33 cellular contexts compared by ENCODE assay signal in genomic region chr16:88867561-88868246, GRCh38. TPM values are rescaled to one million over a fixed set of nuclear protein-coding genes. Genes with fewer than 3 reads are reported as not detected.
"Had no signal": no experiment of that assay in that cellular context is flagged by ENCODE, and none has a peak within 500 bp of the region (broad histone marks: within the 10 kb centered on the region; RNA-seq: fewer than 3 reads in every experiment).

No MANE protein-coding gene starts in this region.

- H3K4me3 Mint-ChIP-seq: activated CD4-positive, alpha-beta T cell treated with anti-CD3 and anti-CD28 coated beads, Interleukin-2, amount 10 ng/mL, durations not matched to agents 7 days and 5 days; activated CD8-positive, alpha-beta T cell treated with anti-CD3 and anti-CD28 coated beads, Interleukin-2, amount 10 ng/mL, durations not matched to agents 7 days and 5 days; activated naive CD4-positive, alpha-beta T cell treated with anti-CD3 and anti-CD28 coated beads, Interleukin-2, amount 50 U/mL, for 24 hours; activated naive CD8-positive, alpha-beta T cell treated with anti-CD3 and anti-CD28 coated beads, Interleukin-2, amount 10 ng/mL, durations not matched to agents 7 days and 5 days; activated T-cell treated with anti-CD3 and anti-CD28 coated beads, Interleukin-2, amount 50 U/mL, for 24 hours had no signal

- H3K27ac ChIP-seq: body of pancreas, breast epithelium, coronary artery, PC-9 had no signal

- H3K9me3 ChIP-seq: body of pancreas, breast epithelium, MG63 had no signal

- H2AFZ ChIP-seq: PC-9 had no signal

- FAIRE-seq: astrocyte, RCC 7860 had no signal

- H3K4me3 ChIP-seq: body of pancreas, breast epithelium, coronary artery, MG63, PC-9 had no signal

- DNase-seq: activated CD4-positive, alpha-beta T cell treated with anti-CD3 and anti-CD28 coated beads, Interleukin-2, amount 10 ng/mL, durations not matched to agents 7 days and 5 days; activated CD4-positive, alpha-beta T cell treated with anti-CD3 and anti-CD28 coated beads, Interleukin-2, amount 50 U/mL, for 48 hours; activated CD8-positive, alpha-beta T cell treated with anti-CD3 and anti-CD28 coated beads, Interleukin-2, amount 10 ng/mL, durations not matched to agents 7 days and 5 days; activated gamma-delta T cell; activated naive CD4-positive, alpha-beta T cell treated with Interleukin-2 at 50 U/mL for 16 hours; activated naive CD8-positive, alpha-beta T cell treated with anti-CD3 and anti-CD28 coated beads, Interleukin-2, amount 10 ng/mL, durations not matched to agents 7 days and 5 days; activated T-cell treated with anti-CD3 and anti-CD28 coated beads, Interleukin-2, amount 50 U/mL, for 24 hours; body of pancreas; Kasumi-1; MG63; NCI-H1048; NCI-H1105 treated with DMSO at 0.1 percent for 48 hours; NCI-H1436; NCI-H2029 treated with DMSO at 0.1 percent for 48 hours; NCI-H446; NCI-H510A treated with DMSO at 0.1 percent for 48 hours; NCI-H526 treated with DMSO at 0.1 percent for 48 hours; NCI-H82; NK-92 treated with Interleukin-12 subunit alpha and Interleukin-12 subunit beta, amount 100 ng/mL, for 24 hours; PC-9; Right ventricle myocardium superior; SW 1271; T-helper 1 cell; T-helper 2 cell; T-helper 9 cell; WERI-Rb-1 had no signal

- H3K27me3 ChIP-seq: body of pancreas, MG63 had no signal

- ATAC-seq: activated CD8-positive, alpha-beta T cell treated with anti-CD3 and anti-CD28 coated beads, Interleukin-2, amount 10 ng/mL, durations not matched to agents 7 days and 5 days; body of pancreas had no signal

- H3K27ac Mint-ChIP-seq: activated CD4-positive, alpha-beta T cell treated with anti-CD3 and anti-CD28 coated beads, Interleukin-2, amount 10 ng/mL, durations not matched to agents 7 days and 5 days; activated CD8-positive, alpha-beta T cell treated with anti-CD3 and anti-CD28 coated beads, Interleukin-2, amount 10 ng/mL, durations not matched to agents 7 days and 5 days; activated naive CD4-positive, alpha-beta T cell treated with anti-CD3 and anti-CD28 coated beads, Interleukin-2, amount 50 U/mL, for 24 hours; activated naive CD8-positive, alpha-beta T cell treated with anti-CD3 and anti-CD28 coated beads, Interleukin-2, amount 10 ng/mL, durations not matched to agents 7 days and 5 days; activated T-cell treated with anti-CD3 and anti-CD28 coated beads, Interleukin-2, amount 50 U/mL, for 24 hours; activated T-helper 2 cell treated with anti-CD3 and anti-CD28 coated beads, Interferon-gamma antibody, Interleukin-2, Interleukin-4, amounts not matched to agents 10 μg/mL and 5 μg/mL and 100 μg/mL, durations not matched to agents 14 hours and 24 hours and 36 hours had no signal

- H3K4me1 ChIP-seq: breast epithelium had no signal

- H3K36me3 ChIP-seq: breast epithelium, MG63, WERI-Rb-1 had no signal

- H3K9me3 Mint-ChIP-seq: activated CD4-positive, alpha-beta T cell treated with anti-CD3 and anti-CD28 coated beads, Interleukin-2, amount 10 ng/mL, durations not matched to agents 7 days and 5 days; activated naive CD4-positive, alpha-beta T cell treated with anti-CD3 and anti-CD28 coated beads, Interleukin-2, amount 50 U/mL, for 24 hours; activated naive CD8-positive, alpha-beta T cell treated with anti-CD3 and anti-CD28 coated beads, Interleukin-2, amount 10 ng/mL, durations not matched to agents 7 days and 5 days; activated T-cell treated with anti-CD3 and anti-CD28 coated beads, Interleukin-2, amount 50 U/mL, for 24 hours; activated T-helper 2 cell treated with anti-CD3 and anti-CD28 coated beads, Interferon-gamma antibody, Interleukin-2, Interleukin-4, amounts not matched to agents 10 μg/mL and 5 μg/mL and 100 μg/mL, durations not matched to agents 14 hours and 24 hours and 36 hours had no signal

- H3K36me3 Mint-ChIP-seq: activated naive CD4-positive, alpha-beta T cell treated with anti-CD3 and anti-CD28 coated beads, Interleukin-2, amount 50 U/mL, for 24 hours; activated naive CD8-positive, alpha-beta T cell treated with anti-CD3 and anti-CD28 coated beads, Interleukin-2, amount 10 ng/mL, durations not matched to agents 7 days and 5 days had no signal

- H3K4me1 Mint-ChIP-seq: activated CD4-positive, alpha-beta T cell treated with anti-CD3 and anti-CD28 coated beads, Interleukin-2, amount 10 ng/mL, durations not matched to agents 7 days and 5 days; activated naive CD4-positive, alpha-beta T cell treated with anti-CD3 and anti-CD28 coated beads, Interleukin-2, amount 50 U/mL, for 24 hours; activated naive CD8-positive, alpha-beta T cell treated with anti-CD3 and anti-CD28 coated beads, Interleukin-2, amount 10 ng/mL, durations not matched to agents 7 days and 5 days had no signal

- H3K4me2 ChIP-seq: PC-9 had no signal

RNA-seq across cellular contexts. Expression of gene PABPN1L, which starts 1.2 kb away (rescaled TPM):
- total RNA-seq: activated CD4-positive, alpha-beta T cell treated with anti-CD3 and anti-CD28 coated beads, Interleukin-2, amount 10 ng/mL, durations not matched to agents 7 days and 5 days; activated CD8-positive, alpha-beta T cell treated with anti-CD3 and anti-CD28 coated beads, Interleukin-2, amount 10 ng/mL, durations not matched to agents 7 days and 5 days; activated naive CD8-positive, alpha-beta T cell treated with anti-CD3 and anti-CD28 coated beads, Interleukin-2, amount 10 ng/mL, durations not matched to agents 7 days and 5 days; activated T-helper 2 cell treated with anti-CD3 and anti-CD28 coated beads, Interferon-gamma antibody, Interleukin-2, Interleukin-4, amounts not matched to agents 10 μg/mL and 5 μg/mL and 100 μg/mL, durations not matched to agents 14 hours and 24 hours and 36 hours; astrocyte; body of pancreas; breast epithelium; cardiac septum; PC-9; Right ventricle myocardium superior had no signal
